In the genomic region with DNA sequence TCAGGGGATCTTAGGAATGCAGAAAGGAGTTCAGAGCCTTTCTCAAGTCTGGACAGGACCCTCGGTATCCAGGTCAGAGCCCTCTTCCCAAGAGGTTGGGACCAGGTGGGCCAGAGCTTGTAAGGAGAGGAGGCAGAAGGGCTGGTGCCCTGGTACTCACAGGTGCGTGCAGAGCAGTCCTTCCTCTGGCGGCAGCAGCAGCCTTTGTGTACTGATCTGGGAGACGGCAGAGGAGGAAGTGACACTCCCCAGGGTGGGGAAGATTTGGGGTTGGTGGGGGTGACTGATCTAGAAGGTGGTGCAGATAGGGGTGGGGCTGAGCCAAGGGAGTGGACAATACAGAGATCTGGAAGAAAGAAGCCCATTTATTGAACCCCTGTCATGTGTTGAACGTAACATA, we compare ENCODE assay signal across 8 cellular contexts. TPM values are rescaled to one million over a fixed set of nuclear protein-coding genes. Genes with fewer than 3 reads are reported as not detected.
DNase-seq lines count a peak whose midpoint lies in the region; ATAC-seq and TF ChIP-seq lines count a peak whose summit lies in the region.

Gene ITGB7 (minus strand): TSS at position 210 of the 400 bp plus-strand sequence. CDS start 6,808 bp downstream, outside the sequence.

- peak; percentile 43 for ATAC-seq in HG02610 (IDR thresholded peaks at IDR 0.05; ENCODE audit: unreplicated experiment)
- peak; percentile 84 to 91 (median 88) for ATAC-seq in T-cell (replicated peaks in 1 of 4)

- in situ Hi-C loops in GM13976 (cut with MboI; ENCODE audit: low sequenced_read_pairs, unreplicated experiment): no loop called here
- in situ Hi-C loops in ACHN (cut with HindIII; ENCODE audit: low pct_ligation_motif_present, low pct_unique_long_range_greater_than_20kb, low sequenced_read_pairs): no loop called here

- CTCF ChIA-PET in T-cell (lab: Charles Lee): interaction anchor here in 1 of 2 donors (0.5 to 1.4 kb wide), 5 partner anchors 9 to 198 kb away, joined by 3 to 4 read pairs (median 3); partner anchors contain the start of gene AAAS

- no peaks in the 10 kb centered on the region for H3K9me3 Mint-ChIP-seq in T-cell

- DNase-seq in GM13976 (ENCODE audit: low spot score) (peak; percentile 77), T-cell (peak; percentile 46 to 79 (median 62)), SW 1271 (lab: John Stamatoyannopoulos, UW) (no peak), ACHN (no peak), foreskin fibroblast (no peak)
- peak; percentile 72 for DNase-seq in central memory CD4-positive, alpha-beta T cell
- peak; percentile 38 for DNase-seq in stimulated activated CD8-positive, alpha-beta memory T cell treated with anti-CD3 and anti-CD28 coated beads, Interleukin-4, amount 100 ng/mL, for 1 hour (ENCODE audit: low read depth in 2 of 2, low spot score in 1 of 2)

- TF ChIP-seq CTCF in GM13976 (IDR thresholded peaks at IDR 0.05; ENCODE audit: borderline replicate concordance, control extremely low read depth, extremely low read depth, insufficient read depth, missing control alignments): no peak
- no peak for TF ChIP-seq CTCF in foreskin fibroblast (IDR thresholded peaks at IDR 0.05; ENCODE audit: low read depth, low read length)

- H3K4me3 Mint-ChIP-seq in T-cell: peak within 1 kb of the TSS; percentile 78 to 88 (median 83)

- peak within 1 kb of the TSS; percentile 97 to 98 for H3K27ac Mint-ChIP-seq in T-cell

- no peak within 1 kb of the TSS for H3K4me3 ChIP-seq in foreskin fibroblast (ENCODE audit: low read depth in 1 of 2, low read length in 2 of 2)

- POLR2A ChIA-PET in T-cell (lab: Charles Lee): interaction anchor here in 1 of 2 donors (0.6 kb wide), 2 partner anchors 112 to 206 kb away, joined by 3 to 4 read pairs; no protein-coding TSS in a partner anchor

- peaks cover 16% of the 10 kb centered on the region for H3K36me3 Mint-ChIP-seq in T-cell

- no peaks in the 10 kb centered on the region for H3K27me3 Mint-ChIP-seq in T-cell

- peaks cover 77 to 81% (median 81%) of the 10 kb centered on the region in 3 donors for H3K4me1 Mint-ChIP-seq in T-cell

RNA-seq across cellular contexts. Expression of gene ITGB7, which starts in this region (rescaled TPM):
- total RNA-seq in T-cell: 100 to 1,000 TPM; 247 to 590 (median 469) TPM

Comparison
In these comparisons a context has a peak if more than half of its experiments do, and no peak if none do; other contexts are left out.
1. DNase-seq: peak in GM13976 (single experiment), T-cell (34 of 34), central memory CD4-positive, alpha-beta T cell (single experiment) and stimulated activated CD8-positive, alpha-beta memory T cell treated with anti-CD3 and anti-CD28 coated beads, Interleukin-4, amount 100 ng/mL, for 1 hour (2 of 2); none in SW 1271 (0 of 2), ACHN (single experiment) and foreskin fibroblast (0 of 2).